ENCODE assay signal across 13 cellular contexts in genomic region chr10:306654-307185, GRCh38.
DNase-seq lines count a peak whose midpoint lies in the region; ATAC-seq and TF ChIP-seq lines count a peak whose summit lies in the region.
"Had no signal": no experiment of that assay in that cellular context is flagged by ENCODE, and none has a peak within 500 bp of the region (broad histone marks: within the 10 kb centered on the region; RNA-seq: fewer than 3 reads in every experiment).

No MANE protein-coding gene starts in this region.

- no peaks in the 10 kb centered on the region for H3K36me3 ChIP-seq in A673 (ENCODE audit: insufficient read depth, low read length, poor library complexity, severe bottlenecking)
- H3K36me3 ChIP-seq in GM23338 (ENCODE audit: insufficient read depth) = no peaks in the 10 kb centered on the region
- H3K36me3 ChIP-seq in SK-N-MC (ENCODE audit: insufficient read depth, low read length) = no peaks in the 10 kb centered on the region
- H3K36me3 ChIP-seq in right lobe of liver = no peaks in the 10 kb centered on the region
- H3K36me3 ChIP-seq: transverse colon had no signal

- H3K9me3 Mint-ChIP-seq in GM23338 = no peaks in the 10 kb centered on the region

- no peaks in the 10 kb centered on the region for H4K20me1 ChIP-seq in GM23338 (replicated peaks; ENCODE audit: insufficient read depth)

- CTCF ChIA-PET in A673 (lab: Charles Lee) = no interaction called here

- WGBS in right lobe of liver (ENCODE audit: insufficient coverage, low coverage, low lambda C conversion rate, missing lambda C conversion rate) = 44% methylated on average over 6 of the region's 9 CpGs

- TF ChIP-seq POLR2A in right lobe of liver (IDR thresholded peaks at IDR 0.05) = no peak

- peak overlapping the region; percentile 81 for H3K27ac ChIP-seq in A673 (ENCODE audit: low read depth, low read length, poor library complexity, severe bottlenecking)
- peak overlapping the region; percentile 50; the same call in 1 of the 2 replicates for H3K27ac ChIP-seq in GM23338 (ENCODE audit: low read depth)
- peak overlapping the region; percentile 75; the same call in 1 of the 2 replicates for H3K27ac ChIP-seq in SK-N-MC
- H3K27ac ChIP-seq in right lobe of liver = no peak overlapping the region
- H3K27ac ChIP-seq: PC-9, right atrium auricular region, transverse colon had no signal

- H3K4me3 Mint-ChIP-seq in GM23338 = no peak overlapping the region

- H3K4me1 ChIP-seq in A673 (ENCODE audit: insufficient read depth, low read length, poor library complexity, severe bottlenecking) (peaks cover 25% of the 10 kb centered on the region), GM23338 (ENCODE audit: insufficient read depth) (peaks cover 6% of the 10 kb centered on the region; the same call in 1 of the 2 replicates), right lobe of liver (peaks cover 0 to 37% (median 15%) of the 10 kb centered on the region in 4 donors)

- no peaks in the 10 kb centered on the region for H3K27me3 ChIP-seq in A673 (replicated peaks; ENCODE audit: insufficient read depth, low read depth, low read length, poor library complexity)
- no peaks in the 10 kb centered on the region for H3K27me3 ChIP-seq in GM23338 (ENCODE audit: insufficient read depth)
- no peaks in the 10 kb centered on the region for H3K27me3 ChIP-seq in right lobe of liver
- H3K27me3 ChIP-seq: right atrium auricular region, transverse colon had no signal

- H3K9me3 ChIP-seq in A673 (ENCODE audit: low read depth, low read length, poor library complexity, severe bottlenecking) = no peaks in the 10 kb centered on the region
- H3K9me3 ChIP-seq in SK-N-MC (ENCODE audit: low read depth, low read length) = no peaks in the 10 kb centered on the region
- no peaks in the 10 kb centered on the region for H3K9me3 ChIP-seq in right lobe of liver
- H3K9me3 ChIP-seq: right atrium auricular region, transverse colon had no signal

- peak; percentile 97 for ATAC-seq in GM23338
- ATAC-seq in right lobe of liver = peak in 3 of 4 donors; percentile 45 to 58 (median 49)
- no peak for ATAC-seq in GM19455 (IDR thresholded peaks at IDR 0.05; ENCODE audit: unreplicated experiment)
- no peak for ATAC-seq in HG02642 (IDR thresholded peaks at IDR 0.05; ENCODE audit: poor library complexity, unreplicated experiment)

- no peak for TF ChIP-seq CTCF in A673 (conservative IDR thresholded peaks at IDR 0.05; ENCODE audit: low read depth, low read length)
- no peak for TF ChIP-seq CTCF in GM23338 (conservative IDR thresholded peaks at IDR 0.05; ENCODE audit: low read depth in 2 of 2)
- TF ChIP-seq CTCF in right lobe of liver (IDR thresholded peaks at IDR 0.05) = no peak

- no peaks in the 10 kb centered on the region for H3F3A ChIP-seq in GM23338 (replicated peaks; ENCODE audit: low read depth)

- H3K4me1 Mint-ChIP-seq in GM23338 = peaks cover 16% of the 10 kb centered on the region

- H3K27me3 Mint-ChIP-seq in GM23338 (ENCODE audit: insufficient read depth, low read depth, poor library complexity) = peaks cover 2% of the 10 kb centered on the region

- 0 out of 3 replicates have a peak, but pooled peaks cover 5% of the 10 kb centered on the region for H3K36me3 Mint-ChIP-seq in GM23338 (ENCODE audit: low read depth)

- no peak overlapping the region for H2AFZ ChIP-seq in GM23338
- H2AFZ ChIP-seq: PC-9 had no signal

- H3K9ac ChIP-seq in SK-N-MC (ENCODE audit: insufficient read length) = no peak overlapping the region

- POLR2A ChIA-PET in A673 (lab: Charles Lee; ENCODE audit: low non-redundant PET) = no interaction called here

- no peaks in the 10 kb centered on the region for H3K9me2 ChIP-seq in GM23338 (ENCODE audit: insufficient read depth)

- no peak overlapping the region for H3K4me2 ChIP-seq in GM23338
- H3K4me2 ChIP-seq: PC-9 had no signal

- H3K4me3 ChIP-seq in A673 (ENCODE audit: low read depth, low read length, poor library complexity, severe bottlenecking) (no peak overlapping the region), GM23338 (no peak overlapping the region), SK-N-MC (no peak overlapping the region), right lobe of liver (no peak overlapping the region)
- H3K4me3 ChIP-seq: PC-9, right atrium auricular region, transverse colon had no signal

- no peaks in the 10 kb centered on the region for H3K79me2 ChIP-seq in GM23338 (replicated peaks; ENCODE audit: insufficient read depth)

- intact Hi-C loops in A673 (cut with micrococcal nuclease; ENCODE audit: unreplicated experiment) (no loop called here), right lobe of liver (cut with DNase I) (no loop called here)

- H3K27ac Mint-ChIP-seq in GM23338 = peak overlapping the region; percentile 57

- DNase-seq in A673 (ENCODE audit: low spot score) (no peak), GM23338 (ENCODE audit: low spot score) (peak; percentile 77), SK-N-MC (ENCODE audit: low read depth, low spot score) (no peak), right lobe of liver (peak in 1 of 3 donors; percentile 56), RPMI8226 (no peak), HT-29 (ENCODE audit: low spot score) (no peak)
- DNase-seq: anterior cingulate cortex; effector memory CD4-positive, alpha-beta T cell; transverse colon had no signal

- BruUV-seq in A673 (replicated peaks; lab: Mats Ljungman, UMichigan) = no TSS peak

TF ChIP-seq in GM23338, 12 proteins besides CTCF, POLR2A, EP300 and RAD21 (continues in another document):
- no peak for TF ChIP-seq ZNF114 (CRISPR knock-in tag; IDR thresholded peaks at IDR 0.05)
- no peak for TF ChIP-seq ZNF331 (CRISPR knock-in tag; IDR thresholded peaks at IDR 0.05; ENCODE audit: low read depth)
- no peak for TF ChIP-seq ZNF462 (CRISPR knock-in tag; IDR thresholded peaks at IDR 0.05)
- TF ChIP-seq POLR2AphosphoS5 (IDR thresholded peaks at IDR 0.05; ENCODE audit: low read depth) = no peak
- TF ChIP-seq, protein P1, sequence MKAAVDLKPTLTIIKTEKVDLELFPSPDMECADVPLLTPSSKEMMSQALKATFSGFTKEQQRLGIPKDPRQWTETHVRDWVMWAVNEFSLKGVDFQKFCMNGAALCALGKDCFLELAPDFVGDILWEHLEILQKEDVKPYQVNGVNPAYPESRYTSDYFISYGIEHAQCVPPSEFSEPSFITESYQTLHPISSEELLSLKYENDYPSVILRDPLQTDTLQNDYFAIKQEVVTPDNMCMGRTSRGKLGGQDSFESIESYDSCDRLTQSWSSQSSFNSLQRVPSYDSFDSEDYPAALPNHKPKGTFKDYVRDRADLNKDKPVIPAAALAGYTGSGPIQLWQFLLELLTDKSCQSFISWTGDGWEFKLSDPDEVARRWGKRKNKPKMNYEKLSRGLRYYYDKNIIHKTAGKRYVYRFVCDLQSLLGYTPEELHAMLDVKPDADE (IDR thresholded peaks at IDR 0.05) = no peak
- TF ChIP-seq STAT1 (IDR thresholded peaks at IDR 0.05; ENCODE audit: unreplicated experiment) = no peak

Comparison
In these comparisons a context has a peak if more than half of its experiments do, and no peak if none do; other contexts are left out.
1. H3K27ac ChIP-seq: peak in A673 (single experiment), GM23338 (single experiment) and SK-N-MC (single experiment); none in right lobe of liver (0 of 3).
2. ATAC-seq: peak in GM23338 (single experiment) and right lobe of liver (3 of 4); none in GM19455 (single experiment) and HG02642 (single experiment).